In the genomic region with DNA sequence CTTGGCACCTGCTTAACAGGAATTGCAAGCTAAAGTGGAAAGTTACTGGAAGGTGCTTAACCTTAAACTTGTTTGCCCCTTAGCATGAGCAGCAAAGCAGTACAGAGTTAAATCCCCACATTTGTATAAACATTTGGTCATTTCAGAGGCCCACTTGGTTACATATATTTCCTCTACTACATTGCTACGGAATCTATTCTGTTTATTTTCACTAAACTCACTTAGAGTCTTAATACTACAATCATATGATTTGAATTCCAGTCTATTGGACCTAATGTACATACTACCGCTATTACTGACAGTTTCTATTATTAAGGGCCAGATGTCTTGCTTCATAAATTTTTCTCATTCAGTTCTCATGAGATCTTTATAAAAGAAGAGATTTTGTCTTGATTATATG, we compare ENCODE assay signal across 23 cellular contexts.
A peak's percentile ranks its signal among the peaks of the same experiment; 100 is the strongest.
DNase-seq lines count a peak whose midpoint lies in the region; TF ChIP-seq lines count a peak whose summit lies in the region.
"Had no signal": no experiment of that assay in that cellular context is flagged by ENCODE, and none has a peak within 500 bp of the region (broad histone marks: within the 10 kb centered on the region; RNA-seq: fewer than 3 reads in every experiment).

No MANE protein-coding gene starts in this region.

- no peak overlapping the region for H3K9ac ChIP-seq in mesenchymal stem cell (ENCODE audit: low read length)
- H3K9ac ChIP-seq in SK-N-SH, result no peak overlapping the region
- H3K9ac ChIP-seq: BLaER1 had no signal

- POLR2A ChIA-PET in AG04450 (lab: Yijun Ruan, JAX) (no interaction called here), SK-N-SH (lab: Yijun Ruan, JAX) (no interaction called here)

- no peak overlapping the region for H2AFZ ChIP-seq in mesenchymal stem cell (ENCODE audit: low read depth, low read length)
- no peak overlapping the region for H2AFZ ChIP-seq in SK-N-SH (ENCODE audit: low read depth)

- H4K91ac ChIP-seq in mesenchymal stem cell (ENCODE audit: low read length), result no peak overlapping the region

- no peak overlapping the region for H2AK5ac ChIP-seq in mesenchymal stem cell (ENCODE audit: low read length, severe bottlenecking)

- no peaks in the 10 kb centered on the region for H4K20me1 ChIP-seq in SK-N-SH (ENCODE audit: insufficient read depth)
- H4K20me1 ChIP-seq: BLaER1 had no signal

- H4K8ac ChIP-seq in mesenchymal stem cell (ENCODE audit: low read length), result no peak overlapping the region

- no peak overlapping the region for H2BK15ac ChIP-seq in mesenchymal stem cell (ENCODE audit: low read depth, poor library complexity, severe bottlenecking)

- H3K79me2 ChIP-seq in SK-N-SH (ENCODE audit: insufficient read depth), result no peaks in the 10 kb centered on the region

- no peak for TF ChIP-seq CTCF in AG04450 (IDR thresholded peaks at IDR 0.05; ENCODE audit: low read depth, low read length)
- TF ChIP-seq CTCF in SK-N-SH (IDR thresholded peaks at IDR 0.05), result no peak

- H3K79me1 ChIP-seq in mesenchymal stem cell (replicated peaks; ENCODE audit: low read length, poor library complexity, severe bottlenecking), result no peaks in the 10 kb centered on the region

- H3K4me3 ChIP-seq in AG04450 (ENCODE audit: low read depth, low read length) (no peak overlapping the region), mesenchymal stem cell (ENCODE audit: insufficient read depth in 1 of 2, low read depth in 1 of 2, low read length in 2 of 2) (no peak overlapping the region), SK-N-SH (ENCODE audit: low read depth in 2 of 2, low read length in 1 of 2) (no peak overlapping the region)
- H3K4me3 ChIP-seq: A549, BLaER1, GM12878 had no signal

- H2BK5ac ChIP-seq in mesenchymal stem cell (ENCODE audit: low read depth, low read length, poor library complexity, severe bottlenecking), result no peak overlapping the region

- H3F3A ChIP-seq in SK-N-SH (replicated peaks; ENCODE audit: insufficient read depth), result no peaks in the 10 kb centered on the region

- no peak overlapping the region for H3K18ac ChIP-seq in mesenchymal stem cell (ENCODE audit: low read depth in 1 of 2, low read length in 2 of 2)

- H3K9me3 ChIP-seq in AG04450 (ENCODE audit: control insufficient read depth, insufficient read depth, low read length) (no peaks in the 10 kb centered on the region), mesenchymal stem cell (ENCODE audit: control insufficient read depth, low read length) (no peaks in the 10 kb centered on the region), SK-N-SH (no peaks in the 10 kb centered on the region)
- H3K9me3 ChIP-seq: A549, BE2C, BLaER1 had no signal

- H3K4me1 ChIP-seq in mesenchymal stem cell (ENCODE audit: control insufficient read depth, insufficient read depth, low read depth, low read length) (no peaks in the 10 kb centered on the region), SK-N-SH (ENCODE audit: control insufficient read depth in 1 of 2, insufficient read depth in 2 of 2, low read depth in 1 of 2, low read length in 1 of 2) (no peaks in the 10 kb centered on the region)
- H3K4me1 ChIP-seq: A549, BE2C had no signal

- no peak overlapping the region for H3K4ac ChIP-seq in mesenchymal stem cell (ENCODE audit: low read depth in 1 of 2, low read length in 2 of 2)

- DNase-seq in AG04450 (ENCODE audit: low read depth, low spot score) (peak; percentile 8), iris pigment epithelial cell (ENCODE audit: low read depth) (peak; percentile 59), mesenchymal stem cell (peak; percentile 62), SK-N-SH (no peak), SW 1271 (lab: John Stamatoyannopoulos, UW) (no peak), activated gamma-delta T cell (lab: John Stamatoyannopoulos, UW) (no peak)
- DNase-seq: BE2C; C1 segment of cervical spinal cord; CD4-positive, alpha-beta memory T cell; CD4-positive, CD25-positive, alpha-beta regulatory T cell; CD8-positive, alpha-beta memory T cell; COR-L47; DMS 273 treated with DMSO at 0.1 percent for 48 hours; DMS153; DMS53; DMS79; DND-41; EL; GDM1 had no signal

- H3K23ac ChIP-seq in mesenchymal stem cell (ENCODE audit: low read length in 2 of 2), result no peak overlapping the region

- TF ChIP-seq EP300 in SK-N-SH (IDR thresholded peaks at IDR 0.05; ENCODE audit: borderline replicate concordance in 1 of 2, low read depth in 1 of 2, low read length in 1 of 2), result no peak

- no peak overlapping the region for H3K14ac ChIP-seq in mesenchymal stem cell (ENCODE audit: low read length in 2 of 2)

- TF ChIP-seq RAD21 in SK-N-SH (IDR thresholded peaks at IDR 0.05; ENCODE audit: low read length), result no peak

- H2BK120ac ChIP-seq in mesenchymal stem cell (ENCODE audit: low read depth, low read length), result no peak overlapping the region

- no peaks in the 10 kb centered on the region for H3K27me3 ChIP-seq in AG04450 (ENCODE audit: control insufficient read depth, insufficient read depth, low read length)
- no peaks in the 10 kb centered on the region for H3K27me3 ChIP-seq in mesenchymal stem cell (ENCODE audit: control insufficient read depth in 1 of 2, insufficient read depth in 1 of 2, low read length in 2 of 2)
- H3K27me3 ChIP-seq in SK-N-SH (ENCODE audit: insufficient read depth), result no peaks in the 10 kb centered on the region
- H3K27me3 ChIP-seq: BE2C, BLaER1 had no signal

- H3K4me2 ChIP-seq in mesenchymal stem cell (ENCODE audit: low read length, poor library complexity, severe bottlenecking) (no peak overlapping the region), SK-N-SH (no peak overlapping the region)
- H3K4me2 ChIP-seq: A549, BLaER1 had no signal

- H2BK12ac ChIP-seq in mesenchymal stem cell (ENCODE audit: low read length in 2 of 2), result no peak overlapping the region

- CTCF ChIA-PET in AG04450 (lab: Charles Lee) (no interaction called here), SK-N-SH (lab: Yijun Ruan, JAX) (no interaction called here)

- WGBS in mesenchymal stem cell, result 11% methylated on average over 1 of the region's 2 CpGs
- 77% methylated on average over 2 of the region's 2 CpGs for WGBS in SK-N-SH (ENCODE audit: low lambda C conversion rate)

- H3K36me3 ChIP-seq in mesenchymal stem cell (ENCODE audit: control insufficient read depth in 1 of 2, insufficient read depth in 2 of 2, low read depth in 1 of 2, low read length in 2 of 2), result no peaks in the 10 kb centered on the region
- H3K36me3 ChIP-seq in SK-N-SH (replicated peaks in 1 of 2; ENCODE audit: control insufficient read depth in 1 of 2, insufficient read depth in 2 of 2, low read length in 1 of 2), result no peaks in the 10 kb centered on the region
- H3K36me3 ChIP-seq: BE2C, BLaER1 had no signal

- no peak overlapping the region for H3K27ac ChIP-seq in AG04450 (ENCODE audit: low read depth, low read length)
- no peak overlapping the region for H3K27ac ChIP-seq in mesenchymal stem cell (ENCODE audit: low read length, poor library complexity, severe bottlenecking)
- H3K27ac ChIP-seq in SK-N-SH (ENCODE audit: low read depth in 2 of 2, low read length in 1 of 2), result no peak overlapping the region
- H3K27ac ChIP-seq: 22Rv1, A549, BLaER1 had no signal

- H3K9me2 ChIP-seq in SK-N-SH, result no peaks in the 10 kb centered on the region

TF ChIP-seq in SK-N-SH, 30 proteins besides CTCF, POLR2A, EP300 and RAD21:
- TF ChIP-seq EZH2phosphoT487 (IDR thresholded peaks at IDR 0.05; ENCODE audit: borderline replicate concordance, low read depth) (no peak), CHD2 (IDR thresholded peaks at IDR 0.05; ENCODE audit: low read length, partially characterized antibody) (no peak), FOSL2 (IDR thresholded peaks at IDR 0.05; ENCODE audit: borderline replicate concordance, low read depth) (no peak), TAF1 (IDR thresholded peaks at IDR 0.05; ENCODE audit: borderline replicate concordance, low read depth, low read length) (no peak), MXI1 (IDR thresholded peaks at IDR 0.05; ENCODE audit: low read depth, low read length) (no peak), FOXM1 (IDR thresholded peaks at IDR 0.05; ENCODE audit: low read depth) (no peak), IRF3 (IDR thresholded peaks at IDR 0.05; ENCODE audit: low read depth, low read length) (no peak), ELF1 (IDR thresholded peaks at IDR 0.05) (no peak), TEAD4 (IDR thresholded peaks at IDR 0.05; ENCODE audit: borderline replicate concordance, insufficient read depth) (no peak), GABPA (IDR thresholded peaks at IDR 0.05; ENCODE audit: low read depth) (no peak)
- TF ChIP-seq, protein P1, sequence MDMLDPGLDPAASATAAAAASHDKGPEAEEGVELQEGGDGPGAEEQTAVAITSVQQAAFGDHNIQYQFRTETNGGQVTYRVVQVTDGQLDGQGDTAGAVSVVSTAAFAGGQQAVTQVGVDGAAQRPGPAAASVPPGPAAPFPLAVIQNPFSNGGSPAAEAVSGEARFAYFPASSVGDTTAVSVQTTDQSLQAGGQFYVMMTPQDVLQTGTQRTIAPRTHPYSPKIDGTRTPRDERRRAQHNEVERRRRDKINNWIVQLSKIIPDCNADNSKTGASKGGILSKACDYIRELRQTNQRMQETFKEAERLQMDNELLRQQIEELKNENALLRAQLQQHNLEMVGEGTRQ (IDR thresholded peaks at IDR 0.05; ENCODE audit: borderline replicate concordance, low read depth, low read length), result no peak

Comparison
In these comparisons a context has a peak if more than half of its experiments do, and no peak if none do; other contexts are left out.
1. DNase-seq: peak in AG04450 (single experiment), iris pigment epithelial cell (single experiment) and mesenchymal stem cell (single experiment); none in SK-N-SH (single experiment), SW 1271 (0 of 2) and activated gamma-delta T cell (single experiment).